ENCODE assay signal across 16 cellular contexts in the genomic region with DNA sequence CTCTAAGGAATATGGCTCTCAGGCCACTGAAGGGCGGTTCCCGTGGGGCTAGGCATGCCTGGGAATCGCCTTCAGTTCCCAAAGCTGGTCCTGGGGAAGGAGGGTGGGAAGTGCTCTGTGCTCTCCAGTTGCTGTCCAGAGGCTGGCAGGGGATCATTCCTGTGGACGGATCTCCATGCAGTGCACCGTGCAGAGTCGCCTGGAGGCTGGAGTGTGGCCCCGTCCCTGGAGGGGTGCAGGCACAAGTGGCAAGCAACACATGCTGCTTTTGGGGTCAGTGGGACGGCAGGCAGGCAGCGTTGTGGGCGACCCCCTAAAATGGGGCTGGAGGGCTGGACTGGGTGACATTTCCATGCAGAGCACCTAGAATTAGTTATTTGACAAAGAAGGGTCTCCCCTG.
DNase-seq lines count a peak whose midpoint lies in the region; ATAC-seq, FAIRE-seq and TF ChIP-seq lines count a peak whose summit lies in the region.
"Had no signal": no experiment of that assay in that cellular context is flagged by ENCODE, and none has a peak within 500 bp of the region (broad histone marks: within the 10 kb centered on the region; RNA-seq: fewer than 3 reads in every experiment).

No MANE protein-coding gene starts in this region.

- H3K9ac ChIP-seq in H1 (replicated peaks in 1 of 4; ENCODE audit: extremely low read depth in 1 of 4, low read depth in 3 of 4, low read length in 3 of 4): no peak overlapping the region

- intact Hi-C loops in left ventricle myocardium superior (cut with micrococcal nuclease): no loop called here
- intact Hi-C loops in cardiac septum (cut with DNase I): loop anchor here (5.0 to 10.0 kb wide), 2 partner anchors 156 to 408 kb away; no protein-coding TSS in a partner anchor

- H4K5ac ChIP-seq in H1 (ENCODE audit: insufficient read length, low read depth, low read length): no peak overlapping the region

- H3K9me3 ChIP-seq in H1 (ENCODE audit: insufficient read depth in 2 of 2, low read depth in 1 of 2, low read length in 1 of 2) (no peaks in the 10 kb centered on the region), osteoblast (ENCODE audit: low read depth, low read length) (no peaks in the 10 kb centered on the region)
- H3K9me3 ChIP-seq: A549, BE2C had no signal

- H3K23ac ChIP-seq in H1 (ENCODE audit: insufficient read length): no peak overlapping the region

- H3K56ac ChIP-seq in H1 (replicated peaks; ENCODE audit: insufficient read length, low read depth, low read length): no peak overlapping the region

- CTCF ChIA-PET in H1 (lab: Charles Lee; ENCODE audit: partially characterized antibody): no interaction called here

- TF ChIP-seq RAD21 in H1 (IDR thresholded peaks at IDR 0.05 in 1 of 2, conservative IDR thresholded peaks at IDR 0.05 in 1 of 2; ENCODE audit: low read depth in 2 of 2, low read length in 2 of 2): no peak

- no peak overlapping the region for H2BK12ac ChIP-seq in H1 (ENCODE audit: low read depth, low read length)

- no peak overlapping the region for H2BK20ac ChIP-seq in H1 (ENCODE audit: low read length)

- peak; percentile 14 for DNase-seq in left ventricle myocardium superior
- no peak for DNase-seq in cardiac septum (ENCODE audit: low spot score)
- DNase-seq in H1 (ENCODE audit: low read depth in 1 of 2, low spot score in 2 of 2): no peak
- DNase-seq in osteoblast (ENCODE audit: insufficient read length, low spot score, missing footprints): peak; percentile 58
- DNase-seq in GM13977 (ENCODE audit: low spot score): no peak
- no peak for DNase-seq in GF-D8 (lab: John Stamatoyannopoulos, UW)
- DNase-seq: BE2C; CD8-positive, alpha-beta T cell; COR-L47; DND-41; GDM1; HCEC 1CT; HFFc6 had no signal

- no peak overlapping the region for H3K27ac ChIP-seq in H1 (ENCODE audit: low read depth, low read length)
- no peak overlapping the region for H3K27ac ChIP-seq in osteoblast (ENCODE audit: low read depth, low read length)
- H3K27ac ChIP-seq: A549, C4-2B had no signal

- H4K8ac ChIP-seq in H1 (ENCODE audit: extremely low read depth, insufficient read depth, low read length): no peak overlapping the region

- H3K4me2 ChIP-seq in H1 (ENCODE audit: insufficient read depth in 1 of 2, low read depth in 2 of 2, low read length in 2 of 2): no peak overlapping the region
- H3K4me2 ChIP-seq in osteoblast (ENCODE audit: insufficient read depth, low read length): no peak overlapping the region
- H3K4me2 ChIP-seq: A549 had no signal

- H4K20me1 ChIP-seq in H1 (replicated peaks in 1 of 2; ENCODE audit: control insufficient read depth in 1 of 2, insufficient read depth in 2 of 2, low read length in 2 of 2): no peaks in the 10 kb centered on the region
- H4K20me1 ChIP-seq in osteoblast (ENCODE audit: insufficient read depth, low read length): no peaks in the 10 kb centered on the region

- H2AFZ ChIP-seq in H1 (ENCODE audit: low read length) (no peak overlapping the region), osteoblast (ENCODE audit: low read length) (no peak overlapping the region)

- no peak for FAIRE-seq in H1 (lab: Jason Lieb, UNC)
- FAIRE-seq: A549 had no signal

- H3K18ac ChIP-seq in H1 (ENCODE audit: extremely low read depth, low read length): no peak overlapping the region; the same call in 1 of the 2 replicates

- TF ChIP-seq CTCF in H1 (IDR thresholded peaks at IDR 0.05; ENCODE audit: control extremely low read depth in 1 of 3, insufficient read depth in 1 of 3, low read depth in 1 of 3, low read length in 3 of 3): no peak
- no peak for TF ChIP-seq CTCF in osteoblast (IDR thresholded peaks at IDR 0.05; ENCODE audit: extremely low read depth, low read depth, low read length)
- TF ChIP-seq CTCF in GM13977 (IDR thresholded peaks at IDR 0.05; ENCODE audit: extremely low read depth, insufficient read depth, missing control alignments): no peak

- no peak for TF ChIP-seq EP300 in H1 (IDR thresholded peaks at IDR 0.05; ENCODE audit: borderline replicate concordance in 1 of 2, low read depth in 2 of 2, low read length in 2 of 2)

- H3K36me3 ChIP-seq in H1 (ENCODE audit: control insufficient read depth in 2 of 4, insufficient read depth in 4 of 4, low read length in 3 of 4) (no peaks in the 10 kb centered on the region), osteoblast (ENCODE audit: insufficient read depth, low read length) (no peaks in the 10 kb centered on the region)
- H3K36me3 ChIP-seq: BE2C had no signal

- peak overlapping the region; percentile 23 for H3K4ac ChIP-seq in H1 (replicated peaks; ENCODE audit: insufficient read length, low read depth, low read length)

- WGBS in H1 (ENCODE audit: extremely low coverage in 1 of 2, insufficient coverage in 1 of 2, insufficient read length in 1 of 2, insufficient replicate concordance in 2 of 2, low coverage in 1 of 2, low lambda C conversion rate in 2 of 2, missing lambda C conversion rate in 1 of 2), 2 experiments: 64% methylated on average over 10 of the region's 10 CpGs; no CpG with 5 or more reads in 1 of the 2 experiments

- no peak overlapping the region for H2AK5ac ChIP-seq in H1 (ENCODE audit: low read depth, low read length)

- no peak for ATAC-seq in left ventricle myocardium superior
- ATAC-seq in HG03097 (IDR thresholded peaks at IDR 0.05; ENCODE audit: low FRiP score, unreplicated experiment): no peak
- ATAC-seq: A549; CD8-positive, alpha-beta T cell had no signal

- no peak overlapping the region for H2BK120ac ChIP-seq in H1 (replicated peaks; ENCODE audit: low read depth, low read length)

- POLR2A ChIA-PET in H1 (lab: Charles Lee; ENCODE audit: partially characterized antibody): no interaction called here

- H3K4me1 ChIP-seq in H1 (replicated peaks in 1 of 4; ENCODE audit: control insufficient read depth in 3 of 4, insufficient read depth in 4 of 4, low read length in 3 of 4) (peaks cover 0 to 6% (median 2%) of the 10 kb centered on the region in 4 experiments; a peak in 3 of 7 replicates), osteoblast (ENCODE audit: insufficient read depth, low read length) (no peaks in the 10 kb centered on the region)
- H3K4me1 ChIP-seq: A549 had no signal

- H3K27me3 ChIP-seq in H1 (replicated peaks in 1 of 4; ENCODE audit: control insufficient read depth in 3 of 4, extremely low read depth in 1 of 4, insufficient read depth in 3 of 4, low read length in 3 of 4) (no peaks in the 10 kb centered on the region; a peak in 1 of 7 replicates), osteoblast (ENCODE audit: insufficient read depth, low read length) (peaks cover 54% of the 10 kb centered on the region)
- H3K27me3 ChIP-seq: BE2C had no signal

- H2BK15ac ChIP-seq in H1 (ENCODE audit: low read length): no peak overlapping the region

- H3K23me2 ChIP-seq in H1 (ENCODE audit: low read depth, low read length): no peaks in the 10 kb centered on the region

- H3K79me1 ChIP-seq in H1 (ENCODE audit: low read depth, low read length): no peaks in the 10 kb centered on the region

- in situ Hi-C loops in GM13977 (cut with MboI; ENCODE audit: low pct_unique_long_range_greater_than_20kb, low sequenced_read_pairs, unreplicated experiment): no loop called here

- no peak for TF ChIP-seq POLR2A in H1 (IDR thresholded peaks at IDR 0.05; ENCODE audit: control extremely low read depth in 1 of 2, low read depth in 2 of 2, low read length in 2 of 2)

- H3K4me3 ChIP-seq in H1 (ENCODE audit: extremely low read depth in 1 of 4, insufficient read depth in 2 of 4, low read depth in 3 of 4, low read length in 4 of 4) (no peak overlapping the region), osteoblast (ENCODE audit: insufficient read depth, low read length) (no peak overlapping the region)
- H3K4me3 ChIP-seq: A549 had no signal

- H4K91ac ChIP-seq in H1 (replicated peaks; ENCODE audit: insufficient read length, low read length): no peak overlapping the region

- no peaks in the 10 kb centered on the region for H3K79me2 ChIP-seq in H1 (ENCODE audit: control insufficient read depth in 1 of 2, insufficient read depth in 2 of 2, low read length in 2 of 2)
- no peaks in the 10 kb centered on the region for H3K79me2 ChIP-seq in osteoblast (ENCODE audit: insufficient read depth, low read length)

- H2BK5ac ChIP-seq in H1 (ENCODE audit: low read depth, low read length): peak overlapping the region; percentile 52; the same call in 1 of the 2 replicates

- no peak overlapping the region for H3K14ac ChIP-seq in H1 (ENCODE audit: insufficient read length)

TF ChIP-seq in H1, 55 proteins besides CTCF, POLR2A, EP300 and RAD21:
- TF ChIP-seq RXRA (IDR thresholded peaks at IDR 0.05; ENCODE audit: insufficient read depth, low read depth, low read length): no peak
- TF ChIP-seq TAF1 (IDR thresholded peaks at IDR 0.05; ENCODE audit: low read depth, low read length): no peak
- no peak for TF ChIP-seq EZH2 (IDR thresholded peaks at IDR 0.05; ENCODE audit: low read depth, low read length, severe bottlenecking)
- TF ChIP-seq SP4 (IDR thresholded peaks at IDR 0.05; ENCODE audit: low read length): no peak
- TF ChIP-seq YY1 (IDR thresholded peaks at IDR 0.05; ENCODE audit: low read depth, low read length): no peak
- no peak for TF ChIP-seq JUN (IDR thresholded peaks at IDR 0.05; ENCODE audit: low read depth, low read length)
- TF ChIP-seq ASH2L (IDR thresholded peaks at IDR 0.05; ENCODE audit: low read length): no peak
- no peak for TF ChIP-seq TEAD4 (IDR thresholded peaks at IDR 0.05; ENCODE audit: low read depth, low read length)
- TF ChIP-seq GTF2F1 (IDR thresholded peaks at IDR 0.05; ENCODE audit: borderline replicate concordance, low read depth, low read length): no peak
- no peak for TF ChIP-seq TBP (IDR thresholded peaks at IDR 0.05; ENCODE audit: low read depth, low read length)
- TF ChIP-seq E2F6 (IDR thresholded peaks at IDR 0.05): no peak
- no peak for TF ChIP-seq TAF7 (optimal IDR thresholded peaks at IDR 0.05; ENCODE audit: borderline replicate concordance, low read depth, low read length)
- TF ChIP-seq MAFK (IDR thresholded peaks at IDR 0.05; ENCODE audit: low read depth, low read length): no peak
- TF ChIP-seq CREB1 (IDR thresholded peaks at IDR 0.05): no peak
- no peak for TF ChIP-seq SIRT6 (IDR thresholded peaks at IDR 0.05; ENCODE audit: low read length)

Comparison
In these comparisons a context has a peak if more than half of its experiments do, and no peak if none do; other contexts are left out.
1. DNase-seq: peak in left ventricle myocardium superior (single experiment) and osteoblast (single experiment); none in cardiac septum (single experiment), H1 (0 of 2), GM13977 (single experiment) and GF-D8 (single experiment).